Comparison of ENCODE assay signal across 8 cellular contexts in genomic region chr14:31456841-31457664, GRCh38. TPM values are rescaled to one million over a fixed set of nuclear protein-coding genes. Genes with fewer than 3 reads are reported as not detected.
A peak's percentile ranks its signal among the peaks of the same experiment; 100 is the strongest.
DNase-seq lines count a peak whose midpoint lies in the region; ATAC-seq and TF ChIP-seq lines count a peak whose summit lies in the region.

Gene DTD2 (minus strand): TSS chr14:31457506. CDS start chr14:31457393, 113 bp downstream.

- H3K4me1 Mint-ChIP-seq in IgD-negative memory B cell = peaks cover 24 to 38% (median 24%) of the 10 kb centered on the region in 3 donors

- H3K9me3 Mint-ChIP-seq in IgD-negative memory B cell = no peaks in the 10 kb centered on the region

- peak within 1 kb of the TSS; percentile 93 to 99 (median 98) for H3K4me3 Mint-ChIP-seq in IgD-negative memory B cell

- H3K27ac Mint-ChIP-seq in IgD-negative memory B cell = peak within 1 kb of the TSS; percentile 93 to 98 (median 94)

- H3K36me3 Mint-ChIP-seq in IgD-negative memory B cell = peaks cover 4% of the 10 kb centered on the region

- H3K27me3 Mint-ChIP-seq in IgD-negative memory B cell = no peaks in the 10 kb centered on the region

- DNase-seq in DMS114 treated with DMSO at 0.1 percent for 48 hours (lab: John Stamatoyannopoulos, UW; ENCODE audit: unreplicated experiment) (peak; percentile 84), OCI-M1 (lab: John Stamatoyannopoulos, UW) (peak; percentile 97), activated T-cell treated with anti-CD3 and anti-CD28 coated beads for 48 hours (ENCODE audit: low read depth) (peak; percentile 92), epithelial cell of esophagus (ENCODE audit: low read depth) (peak; percentile 94), mucosa of gallbladder (ENCODE audit: low spot score) (peak; percentile 94)
- DNase-seq in stimulated activated CD8-positive, alpha-beta memory T cell treated with anti-CD3 and anti-CD28 coated beads, Interleukin-4, amount 100 ng/mL, for 4 hours (ENCODE audit: low read depth in 2 of 2, low spot score in 1 of 2) = peak; percentile 83 to 85

- no peak for TF ChIP-seq CTCF in epithelial cell of esophagus (IDR thresholded peaks at IDR 0.05; ENCODE audit: insufficient read depth, low read depth, low read length, missing control alignments)

- peak within 1 kb of the TSS; percentile 87 for H3K4me3 ChIP-seq in epithelial cell of esophagus (ENCODE audit: low read length)

- ATAC-seq in GM21529 (IDR thresholded peaks at IDR 0.05; ENCODE audit: unreplicated experiment) = peak; percentile 99

RNA-seq across cellular contexts. Expression of gene DTD2, which starts in this region (rescaled TPM):
- 22.1 TPM for polyA plus RNA-seq in IgD-negative memory B cell
- total RNA-seq in mucosa of gallbladder = 16.6 TPM

Comparison
In these comparisons a context has a peak if more than half of its experiments do, and no peak if none do; other contexts are left out.
1. Peak in every context shown above with its lines: DNase-seq, ATAC-seq and H3K4me3 ChIP-seq.